22 cellular contexts compared by ENCODE assay signal in the genomic region with DNA sequence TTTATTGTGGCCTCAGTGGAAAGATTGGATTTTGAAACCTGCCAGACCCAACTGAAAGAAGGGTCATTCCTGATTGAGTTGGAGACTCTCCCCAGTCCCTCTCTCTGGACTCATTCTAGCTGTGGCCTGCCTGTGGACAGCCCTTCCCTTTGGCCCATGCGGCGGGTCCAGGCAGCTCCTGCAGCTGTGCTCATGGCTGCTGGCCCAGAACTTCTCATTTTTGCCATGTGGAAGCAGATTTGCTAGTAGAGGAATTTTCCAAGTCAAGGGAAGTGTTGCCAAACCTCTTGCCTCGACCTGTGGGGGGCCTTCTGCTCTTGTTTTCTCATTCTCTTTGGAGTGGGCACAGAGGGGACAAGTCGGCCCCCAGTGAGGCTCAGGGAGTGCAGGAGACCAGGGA.
DNase-seq lines count a peak whose midpoint lies in the region; ATAC-seq and TF ChIP-seq lines count a peak whose summit lies in the region.
"Had no signal": no experiment of that assay in that cellular context is flagged by ENCODE, and none has a peak within 500 bp of the region (broad histone marks: within the 10 kb centered on the region; RNA-seq: fewer than 3 reads in every experiment).

No MANE protein-coding gene starts in this region.

- WGBS in testis, 2 donors, result 46 to 56% methylated on average over 2 to 4 of the region's 4 CpGs

- H4K20me1 ChIP-seq in fibroblast of lung (ENCODE audit: control insufficient read depth, extremely low read depth, insufficient read depth, low read length), result no peaks in the 10 kb centered on the region

- H3K9me3 ChIP-seq in right atrium auricular region (no peaks in the 10 kb centered on the region), fibroblast of lung (ENCODE audit: control insufficient read depth, insufficient read depth, low read depth, low read length) (no peaks in the 10 kb centered on the region), mucosa of descending colon (no peaks in the 10 kb centered on the region), testis (no peaks in the 10 kb centered on the region)

- H3K79me2 ChIP-seq in fibroblast of lung (ENCODE audit: control insufficient read depth, insufficient read depth, low read length), result no peaks in the 10 kb centered on the region

- TF ChIP-seq POLR2A in testis (IDR thresholded peaks at IDR 0.05), result no peak

- H3K27ac Mint-ChIP-seq in activated naive CD4-positive, alpha-beta T cell treated with anti-CD3 and anti-CD28 coated beads for 36 hours, result no peak overlapping the region
- H3K27ac Mint-ChIP-seq: neural progenitor cell had no signal

- no peaks in the 10 kb centered on the region for H3K9me3 Mint-ChIP-seq in activated naive CD4-positive, alpha-beta T cell treated with anti-CD3 and anti-CD28 coated beads for 36 hours

- TF ChIP-seq CTCF in right atrium auricular region (IDR thresholded peaks at IDR 0.05), result no peak
- no peak for TF ChIP-seq CTCF in fibroblast of lung (conservative IDR thresholded peaks at IDR 0.05 in 1 of 2, IDR thresholded peaks at IDR 0.05 in 1 of 2; ENCODE audit: low read depth in 1 of 2, low read length in 2 of 2)
- no peak for TF ChIP-seq CTCF in mucosa of descending colon (IDR thresholded peaks at IDR 0.05)
- TF ChIP-seq CTCF in testis (IDR thresholded peaks at IDR 0.05), result no peak

- CTCF ChIA-PET in activated naive CD4-positive, alpha-beta T cell treated with anti-CD3 and anti-CD28 coated beads for 36 hours (lab: Charles Lee), result no interaction called here

- H3K27me3 ChIP-seq in right atrium auricular region (no peaks in the 10 kb centered on the region), fibroblast of lung (ENCODE audit: control insufficient read depth, insufficient read depth, low read length) (no peaks in the 10 kb centered on the region), testis (no peaks in the 10 kb centered on the region)
- H3K27me3 ChIP-seq: neural progenitor cell had no signal

- H3K4me3 ChIP-seq in right atrium auricular region, result no peak overlapping the region
- no peak overlapping the region for H3K4me3 ChIP-seq in fibroblast of lung (replicated peaks in 1 of 4; ENCODE audit: control extremely low read depth in 1 of 4, insufficient read depth in 1 of 4, low read depth in 3 of 4, low read length in 4 of 4)
- no peak overlapping the region for H3K4me3 ChIP-seq in mucosa of descending colon
- no peak overlapping the region for H3K4me3 ChIP-seq in testis
- H3K4me3 ChIP-seq: neural progenitor cell had no signal

- H3K36me3 Mint-ChIP-seq in activated naive CD4-positive, alpha-beta T cell treated with anti-CD3 and anti-CD28 coated beads for 36 hours (ENCODE audit: low read depth), result peaks cover 1% of the 10 kb centered on the region

- intact Hi-C loops in Right ventricle myocardium inferior (cut with DNase I), result no loop called here
- intact Hi-C loops in mucosa of descending colon (cut with DNase I, micrococcal nuclease), result no loop called here
- intact Hi-C loops in testis (cut with DNase I; ENCODE audit: low total_unique reads), result no loop called here
- intact Hi-C loops in activated naive CD4-positive, alpha-beta T cell treated with anti-CD3 and anti-CD28 coated beads for 36 hours (cut with micrococcal nuclease), result no loop called here

- H3K36me3 ChIP-seq in right atrium auricular region, result no peaks in the 10 kb centered on the region
- H3K36me3 ChIP-seq in fibroblast of lung (ENCODE audit: control insufficient read depth, insufficient read depth, low read length), result no peaks in the 10 kb centered on the region
- H3K36me3 ChIP-seq in mucosa of descending colon (ENCODE audit: low read depth), result no peaks in the 10 kb centered on the region
- no peaks in the 10 kb centered on the region for H3K36me3 ChIP-seq in testis (ENCODE audit: low read depth, missing control alignments)
- H3K36me3 ChIP-seq: neural progenitor cell had no signal

- peaks cover 0 to 13% of the 10 kb centered on the region in 2 donors for H3K4me1 ChIP-seq in right atrium auricular region
- H3K4me1 ChIP-seq in fibroblast of lung (ENCODE audit: control insufficient read depth, extremely low read depth, insufficient read depth, low read length), result no peaks in the 10 kb centered on the region
- H3K4me1 ChIP-seq in mucosa of descending colon (ENCODE audit: low read depth), result no peaks in the 10 kb centered on the region
- H3K4me1 ChIP-seq in testis, result no peaks in the 10 kb centered on the region

- no peak overlapping the region for H3K27ac ChIP-seq in right atrium auricular region
- no peak overlapping the region for H3K27ac ChIP-seq in fibroblast of lung (ENCODE audit: insufficient read depth, low read length)
- H3K27ac ChIP-seq in testis, result no peak overlapping the region
- H3K27ac ChIP-seq: epithelial cell of prostate, neural progenitor cell had no signal

- H3K4me2 ChIP-seq in fibroblast of lung (ENCODE audit: extremely low read depth, insufficient read depth, low read length), result no peak overlapping the region
- H3K4me2 ChIP-seq: neural progenitor cell had no signal

- no peak overlapping the region for H3K4me3 Mint-ChIP-seq in activated naive CD4-positive, alpha-beta T cell treated with anti-CD3 and anti-CD28 coated beads for 36 hours
- H3K4me3 Mint-ChIP-seq: neural progenitor cell had no signal

- H3K4me1 Mint-ChIP-seq in activated naive CD4-positive, alpha-beta T cell treated with anti-CD3 and anti-CD28 coated beads for 36 hours (ENCODE audit: low read depth), result no peaks in the 10 kb centered on the region

- DNase-seq in Right ventricle myocardium inferior (ENCODE audit: missing footprints) (peak; percentile 77), right atrium auricular region (ENCODE audit: low spot score) (no peak), fibroblast of lung (ENCODE audit: low read depth in 2 of 2) (peak; percentile 40 to 62), mucosa of descending colon (peak in 1 of 3 donors; percentile 31), testis (peak; percentile 29)
- no peak for DNase-seq in activated naive CD4-positive, alpha-beta T cell treated with anti-CD3 and anti-CD28 coated beads for 36 hours
- no peak for DNase-seq in activated CD8-positive, alpha-beta memory T cell treated with anti-CD3 and anti-CD28 coated beads, Interleukin-2, amount 50 U/mL, for 4 hours
- DNase-seq: activated CD4-positive, alpha-beta T cell treated with anti-CD3 and anti-CD28 coated beads, Interleukin-2, amount 50 U/mL, for 4 hours; activated naive CD4-positive, alpha-beta T cell treated with Interleukin-2 at 50 U/mL for 16 hours; central memory CD4-positive, alpha-beta T cell; GF-D8; glutamatergic neuron; GOT3; KBM-7; NCI-H187 treated with DMSO at 0.1 percent for 48 hours; NCI-H345; stimulated activated CD4-positive, alpha-beta T cell treated with anti-CD3 and anti-CD28 coated beads, Interleukin-12 subunit alpha, Interleukin-12 subunit beta, amount 100 ng/mL, for 4 hours; stimulated activated CD8-positive, alpha-beta memory T cell treated with anti-CD3 and anti-CD28 coated beads, Interleukin-4, amount 100 ng/mL, for 48 hours; T-helper 2 cell had no signal

- peak; percentile 88 for ATAC-seq in Right ventricle myocardium inferior
- ATAC-seq in mucosa of descending colon, result peak; percentile 22
- ATAC-seq in HG03521 (IDR thresholded peaks at IDR 0.05; ENCODE audit: unreplicated experiment), result no peak

- no peaks in the 10 kb centered on the region for H3K27me3 Mint-ChIP-seq in activated naive CD4-positive, alpha-beta T cell treated with anti-CD3 and anti-CD28 coated beads for 36 hours (ENCODE audit: low read depth)

- no peak overlapping the region for H2AFZ ChIP-seq in fibroblast of lung (ENCODE audit: low read length)
- H2AFZ ChIP-seq: neural progenitor cell had no signal

- no peak overlapping the region for H3K9ac ChIP-seq in fibroblast of lung (ENCODE audit: insufficient read depth, low read length)
- H3K9ac ChIP-seq: neural progenitor cell had no signal

Comparison
In these comparisons a context has a peak if more than half of its experiments do, and no peak if none do; other contexts are left out.
1. DNase-seq: peak in Right ventricle myocardium inferior (single experiment), fibroblast of lung (2 of 2) and testis (single experiment); none in right atrium auricular region (single experiment), activated naive CD4-positive, alpha-beta T cell treated with anti-CD3 and anti-CD28 coated beads for 36 hours (single experiment) and activated CD8-positive, alpha-beta memory T cell treated with anti-CD3 and anti-CD28 coated beads, Interleukin-2, amount 50 U/mL, for 4 hours (single experiment).